28 cellular contexts compared by ENCODE assay signal in the genomic region with DNA sequence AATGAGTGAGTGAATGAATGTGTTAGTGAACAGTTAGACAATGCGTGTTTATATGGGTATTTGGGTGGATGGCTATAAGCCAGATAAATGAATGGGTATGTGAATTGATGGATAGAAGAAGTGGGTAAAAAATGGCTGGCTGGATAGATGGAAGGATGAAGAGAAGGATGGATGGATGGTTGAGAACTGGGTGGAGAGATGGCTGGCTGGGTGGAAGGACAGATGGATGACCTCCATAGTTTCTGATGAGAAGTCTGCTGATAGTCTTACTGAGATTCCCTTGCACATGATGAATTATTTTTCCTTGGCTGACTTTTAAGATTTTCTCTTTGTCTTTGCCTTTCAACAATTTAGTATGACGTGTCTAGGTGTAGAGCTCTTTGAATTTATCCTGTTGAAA. TPM values are rescaled to one million over a fixed set of nuclear protein-coding genes. Genes with fewer than 3 reads are reported as not detected.
"Had no signal": no experiment of that assay in that cellular context is flagged by ENCODE, and none has a peak within 500 bp of the region (broad histone marks: within the 10 kb centered on the region; RNA-seq: fewer than 3 reads in every experiment).

No MANE protein-coding gene starts in this region.

- H3K36me3 ChIP-seq: neural progenitor cell, pancreas, prostate gland, right atrium auricular region, spleen, stomach, thoracic aorta, thyroid gland, tibial nerve, upper lobe of left lung, vagina had no signal

- H2AFZ ChIP-seq: neural progenitor cell had no signal

- H3K4me1 Mint-ChIP-seq: natural killer cell, nephron, neural progenitor cell had no signal

- H3K4me3 ChIP-seq: neural progenitor cell, pancreas, prostate gland, right atrium auricular region, skin epidermis, smooth muscle cell, spleen, stomach, thoracic aorta, thyroid gland, tibial nerve, upper lobe of left lung, vagina had no signal

- H3K9me3 Mint-ChIP-seq: natural killer cell; stimulated activated effector memory CD8-positive, alpha-beta T cell treated with anti-CD3 and anti-CD28 coated beads, Interleukin-12 subunit alpha, Interleukin-12 subunit beta, amount 100 ng/mL, for 72 hours had no signal

- H3K4me2 ChIP-seq: neural progenitor cell, smooth muscle cell had no signal

- H3K4me1 ChIP-seq: neural progenitor cell, pancreas, prostate gland, right atrium auricular region, stomach, thyroid gland, tibial nerve, upper lobe of left lung, vagina had no signal

- H3K9ac ChIP-seq: neural progenitor cell had no signal

- H3K4me3 Mint-ChIP-seq: naive thymus-derived CD4-positive, alpha-beta T cell; natural killer cell; nephron; neural progenitor cell; stimulated activated effector memory CD8-positive, alpha-beta T cell treated with anti-CD3 and anti-CD28 coated beads, Interleukin-12 subunit alpha, Interleukin-12 subunit beta, amount 100 ng/mL, for 72 hours; stimulated activated naive B cell treated with anti-CD40 and anti-IgM and Interleukin-4, amounts not matched to agents 10 μg/mL and 1 μg/mL and 100 μg/mL, for 72 hours; stimulated activated naive CD8-positive, alpha-beta T cell treated with anti-CD3 and anti-CD28 coated beads, Interleukin-15, Interleukin-2, amounts not matched to agents 100 ng/mL and 50 ng/mL, for 24 hours had no signal

- ATAC-seq: naive thymus-derived CD4-positive, alpha-beta T cell; natural killer cell; pancreas; sciatic nerve; stimulated activated effector memory CD8-positive, alpha-beta T cell treated with anti-CD3 and anti-CD28 coated beads, Interleukin-12 subunit alpha, Interleukin-12 subunit beta, amount 100 ng/mL, for 72 hours; stimulated activated naive B cell treated with anti-CD40 and anti-IgM and Interleukin-4, amounts not matched to agents 10 μg/mL and 1 μg/mL and 100 μg/mL, for 72 hours had no signal

- H3K27me3 ChIP-seq: neural progenitor cell, pancreas, right atrium auricular region, thyroid gland, tibial nerve, upper lobe of left lung, vagina had no signal

- H3K36me3 Mint-ChIP-seq: natural killer cell had no signal

- H3K27ac ChIP-seq: neural progenitor cell, pancreas, prostate gland, right atrium auricular region, skin epidermis, spleen, stomach, thoracic aorta, thyroid gland, tibial nerve, upper lobe of left lung, vagina had no signal

- H3K9me3 ChIP-seq: pancreas, prostate gland, thoracic aorta, thyroid gland, upper lobe of left lung, vagina had no signal

- DNase-seq: naive thymus-derived CD4-positive, alpha-beta T cell; natural killer cell; occipital lobe; pancreas; retina; spleen; stimulated activated CD4-positive, alpha-beta T cell treated with anti-CD3 and anti-CD28 coated beads, Interleukin-12 subunit alpha, Interleukin-12 subunit beta, amount 100 ng/mL, for 4 hours; stimulated activated CD4-positive, alpha-beta T cell treated with anti-CD3 and anti-CD28 coated beads, Interleukin-1b, Interleukin-23, amount 100 ng/mL, for 48 hours; stimulated activated CD4-positive, alpha-beta T cell treated with anti-CD3 and anti-CD28 coated beads, Interleukin-4, amount 100 ng/mL, for 24 hours; stimulated activated naive B cell treated with anti-CD40 and anti-IgM and Interleukin-4, amounts not matched to agents 10 μg/mL and 1 μg/mL and 100 μg/mL, for 72 hours; stimulated activated naive CD4-positive, alpha-beta T cell treated with Interleukin-2 at 50 U/mL for 16 hours; stomach; thyroid gland; trophoblast cell; upper lobe of left lung had no signal

- FAIRE-seq: pancreas, urothelium cell line had no signal

- H3K27ac Mint-ChIP-seq: naive thymus-derived CD4-positive, alpha-beta T cell; natural killer cell; nephron; neural progenitor cell; stimulated activated effector memory CD8-positive, alpha-beta T cell treated with anti-CD3 and anti-CD28 coated beads, Interleukin-12 subunit alpha, Interleukin-12 subunit beta, amount 100 ng/mL, for 72 hours; stimulated activated naive B cell treated with anti-CD40 and anti-IgM and Interleukin-4, amounts not matched to agents 10 μg/mL and 1 μg/mL and 100 μg/mL, for 72 hours; stimulated activated naive CD8-positive, alpha-beta T cell treated with anti-CD3 and anti-CD28 coated beads, Interleukin-15, Interleukin-2, amounts not matched to agents 100 ng/mL and 50 ng/mL, for 24 hours had no signal

RNA-seq across cellular contexts. Expression of gene RYR1, which starts 57.4 kb away (rescaled TPM):
- polyA plus RNA-seq: naive thymus-derived CD4-positive, alpha-beta T cell had no signal
